ENCODE assay signal across 8 cellular contexts in genomic region chr1:23743287-23744052, GRCh38. TPM values are rescaled to one million over a fixed set of nuclear protein-coding genes. Genes with fewer than 3 reads are reported as not detected.
A peak's percentile ranks its signal among the peaks of the same experiment; 100 is the strongest.
DNase-seq lines count a peak whose midpoint lies in the region; ATAC-seq and TF ChIP-seq lines count a peak whose summit lies in the region.

TSS of gene ELOA (plus strand) at chr1:23743471. CDS start at chr1:23743504, 33 bp downstream.

- no peaks in the 10 kb centered on the region for H3K36me3 Mint-ChIP-seq in mesothelial cell of epicardium

- no peak for TF ChIP-seq CTCF in mesothelial cell of epicardium (IDR thresholded peaks at IDR 0.05; ENCODE audit: unreplicated experiment)

- peak; percentile 84 for DNase-seq in Ammon's horn (ENCODE audit: low spot score)
- peak; percentile 61 to 82 for DNase-seq in NOMO-1 (lab: John Stamatoyannopoulos, UW; ENCODE audit: unreplicated experiment in 2 of 2)
- DNase-seq in activated CD8-positive, alpha-beta memory T cell treated with anti-CD3 and anti-CD28 coated beads, Interleukin-2, amount 50 U/mL, for 1 hour (ENCODE audit: extremely low read depth), result peak; percentile 32
- peak; percentile 58 to 79 for DNase-seq in mesothelial cell of epicardium (ENCODE audit: low spot score in 2 of 2, unreplicated experiment in 2 of 2)
- peak; percentile 71 to 76 for DNase-seq in stimulated activated CD8-positive, alpha-beta memory T cell treated with anti-CD3 and anti-CD28 coated beads, Interleukin-15, amount 100 ng/mL, for 48 hours (ENCODE audit: low read depth in 2 of 2)

- peaks cover 29% of the 10 kb centered on the region for H3K4me1 Mint-ChIP-seq in mesothelial cell of epicardium

- no peaks in the 10 kb centered on the region for H3K27me3 Mint-ChIP-seq in mesothelial cell of epicardium (ENCODE audit: low read depth)

- ATAC-seq in GM18909 (IDR thresholded peaks at IDR 0.05; ENCODE audit: poor library complexity, unreplicated experiment), result peak; percentile 76
- peak; percentile 73 for ATAC-seq in HG03280 (IDR thresholded peaks at IDR 0.05; ENCODE audit: unreplicated experiment)

- no peaks in the 10 kb centered on the region for H3K9me3 Mint-ChIP-seq in mesothelial cell of epicardium

- H3K27ac Mint-ChIP-seq in mesothelial cell of epicardium, result peak within 1 kb of the TSS; percentile 95

- peak within 1 kb of the TSS; percentile 89 for H3K4me3 Mint-ChIP-seq in mesothelial cell of epicardium

- in situ Hi-C loops in endometrial microvascular endothelial cells (cut with HindIII; ENCODE audit: inconsistent ontology term, low pct_unique_long_range_greater_than_20kb, low sequenced_read_pairs), result no loop called here

RNA-seq across cellular contexts. Expression of gene ELOA, which starts in this region (rescaled TPM):
- total RNA-seq in endometrial microvascular endothelial cells (ENCODE audit: inconsistent ontology term) (32.5 TPM), mesothelial cell of epicardium (28.4 to 31.5 TPM (median 30.4 TPM) in 3 replicates)

Comparison
In these comparisons a context has a peak if more than half of its experiments do, and no peak if none do; other contexts are left out.
1. Peak in every context shown above with its lines: DNase-seq and ATAC-seq.
2. DNase-seq: peak in every context shown above with its lines; median percentile 84 in Ammon's horn; 74 in stimulated activated CD8-positive, alpha-beta memory T cell treated with anti-CD3 and anti-CD28 coated beads, Interleukin-15, amount 100 ng/mL, for 48 hours; 72 in NOMO-1; 68 in mesothelial cell of epicardium; 32 in activated CD8-positive, alpha-beta memory T cell treated with anti-CD3 and anti-CD28 coated beads, Interleukin-2, amount 50 U/mL, for 1 hour.